In the genomic region with DNA sequence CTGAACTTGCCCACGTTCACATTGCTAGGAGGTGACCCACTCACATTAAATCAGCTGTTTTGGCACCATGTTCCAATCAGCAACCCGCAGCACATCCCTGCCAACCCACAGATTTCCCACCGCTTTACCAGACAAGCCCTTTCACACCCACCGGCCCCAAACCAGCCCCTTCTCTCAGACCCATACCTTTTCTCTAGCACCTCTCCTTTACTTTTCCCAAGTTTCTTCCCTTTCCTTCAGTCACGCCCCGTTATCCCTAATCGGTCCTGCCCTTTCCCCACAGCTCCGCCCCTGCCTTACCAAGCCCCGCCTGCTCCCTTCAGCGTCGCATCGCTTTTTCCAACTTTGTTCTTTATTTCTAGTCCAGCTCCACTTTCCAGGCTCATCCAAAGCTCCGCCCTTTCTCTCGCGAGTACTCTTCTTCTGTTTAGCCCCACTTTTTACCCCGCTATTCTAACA, we compare ENCODE assay signal across 8 cellular contexts. TPM values are rescaled to one million over a fixed set of nuclear protein-coding genes. Genes with fewer than 3 reads are reported as not detected.
DNase-seq lines count a peak whose midpoint lies in the region; ATAC-seq and TF ChIP-seq lines count a peak whose summit lies in the region.

No MANE protein-coding gene starts in this region.

- peaks cover 29% of the 10 kb centered on the region for H3K4me1 ChIP-seq in upper lobe of right lung

- H3K4me3 ChIP-seq in NB4 (ENCODE audit: low read depth, low read length) (peak overlapping the region; percentile 64), upper lobe of right lung (peak overlapping the region; percentile 78)

- H3K9me3 Mint-ChIP-seq in HFFc6 = no peaks in the 10 kb centered on the region
- H3K9me3 Mint-ChIP-seq in memory B cell = no peaks in the 10 kb centered on the region

- H3K27me3 ChIP-seq in upper lobe of right lung = no peaks in the 10 kb centered on the region

- no peak for DNase-seq in activated CD4-positive, CD25-positive, alpha-beta regulatory T cell (lab: John Stamatoyannopoulos, UW)
- DNase-seq in HFFc6 (no peak), NB4 (ENCODE audit: low read depth) (peak; percentile 49), caudate nucleus (lab: John Stamatoyannopoulos, UW) (peak in 3 of 61 donors; percentile 87 to 91 (median 90)), memory B cell (ENCODE audit: low spot score in 2 of 2) (no peak), upper lobe of right lung (no peak), GM20000 (ENCODE audit: low spot score) (no peak)

- H3K27me3 Mint-ChIP-seq in HFFc6 (ENCODE audit: insufficient read depth) (peaks cover 3% of the 10 kb centered on the region; the same call in 1 of the 2 replicates), memory B cell (no peaks in the 10 kb centered on the region)

- H3K4me3 Mint-ChIP-seq in HFFc6 (peak overlapping the region; percentile 95), memory B cell (peak overlapping the region; percentile 99)

- TF ChIP-seq CTCF in HFFc6 (IDR thresholded peaks at IDR 0.05) = no peak
- TF ChIP-seq CTCF in NB4 (IDR thresholded peaks at IDR 0.05; ENCODE audit: low read depth, low read length) = no peak
- no peak for TF ChIP-seq CTCF in upper lobe of right lung (IDR thresholded peaks at IDR 0.05)
- no peak for TF ChIP-seq CTCF in GM20000 (IDR thresholded peaks at IDR 0.05; ENCODE audit: extremely low read depth, missing control alignments)

- no peaks in the 10 kb centered on the region for H3K36me3 Mint-ChIP-seq in HFFc6 (ENCODE audit: low read depth)
- peaks cover 2% of the 10 kb centered on the region for H3K36me3 Mint-ChIP-seq in memory B cell

- H3K4me1 Mint-ChIP-seq in HFFc6 (ENCODE audit: low read depth) = peaks cover 44% of the 10 kb centered on the region
- peaks cover 35% of the 10 kb centered on the region for H3K4me1 Mint-ChIP-seq in memory B cell

- peaks cover 19% of the 10 kb centered on the region for H3K36me3 ChIP-seq in upper lobe of right lung

- peak; percentile 34 to 40 for ATAC-seq in activated CD4-positive, CD25-positive, alpha-beta regulatory T cell treated with anti-CD3 and anti-CD28 coated beads, Interleukin-2, amount 50 U/mL, for 24 hours
- ATAC-seq in memory B cell (ENCODE audit: low read depth) = peak; percentile 26
- ATAC-seq in upper lobe of right lung = peak; percentile 62

- H3K9me3 ChIP-seq in upper lobe of right lung = no peaks in the 10 kb centered on the region

- H3K27ac ChIP-seq in caudate nucleus (ENCODE audit: low read depth, low read length) (peak overlapping the region; percentile 94), upper lobe of right lung (peak overlapping the region; percentile 99)

- peak overlapping the region; percentile 98 for H3K27ac Mint-ChIP-seq in HFFc6
- H3K27ac Mint-ChIP-seq in memory B cell = peak overlapping the region; percentile 93

- intact Hi-C loops in upper lobe of right lung (cut with DNase I) = no loop called here

- TF ChIP-seq POLR2A in NB4 (IDR thresholded peaks at IDR 0.05; ENCODE audit: extremely low read depth, insufficient read length) = no peak

RNA-seq across cellular contexts. Expression of a gene that starts 0.8 kb away (rescaled TPM):
- 10 to 100 TPM; 14.4 to 18.4 (median 17.1) TPM for total RNA-seq in HFFc6 (2021; fragmentation: NEBNext Ultra II Directional; extraction: Animal tissue kit (Norgen Biotek cat#: 25700))
- total RNA-seq in upper lobe of right lung = 23.7 TPM

RNA-seq across cellular contexts. Expression of a gene that starts 19.0 kb away (rescaled TPM):
- total RNA-seq in HFFc6 (2021; fragmentation: NEBNext Ultra II Directional; extraction: Animal tissue kit (Norgen Biotek cat#: 25700)) = 10 to 100 TPM; 17.7 to 26.2 (median 23.7) TPM
- total RNA-seq in upper lobe of right lung = 17.2 TPM

RNA-seq across cellular contexts. Expression of a gene that starts 27.1 kb away (rescaled TPM):
- not detected for total RNA-seq in HFFc6 (2021; fragmentation: NEBNext Ultra II Directional; extraction: Animal tissue kit (Norgen Biotek cat#: 25700))
- 0.90 TPM for total RNA-seq in upper lobe of right lung

RNA-seq across cellular contexts. Expression of a gene that starts 39.0 kb away (rescaled TPM):
- 10 to 100 TPM; 22.1 to 33.0 (median 28.8) TPM for total RNA-seq in HFFc6 (2021; fragmentation: NEBNext Ultra II Directional; extraction: Animal tissue kit (Norgen Biotek cat#: 25700))
- 35.7 TPM for total RNA-seq in upper lobe of right lung
